Comparison of ENCODE assay signal across 1 cellular context in genomic region chr16:89167425-89167941, GRCh38.
TF ChIP-seq lines count a peak whose summit lies in the region.

No MANE protein-coding gene starts in this region.

TF ChIP-seq in HepG2, 621 proteins besides CTCF, POLR2A, EP300 and RAD21 (continued from another document and continues in another):
- TF ChIP-seq GMEB2 (CRISPR knock-in tag; IDR thresholded peaks at IDR 0.05; ENCODE audit: low read depth) (no peak), ZFP62 (CRISPR knock-in tag; IDR thresholded peaks at IDR 0.05) (no peak), ZNF136 (CRISPR knock-in tag; IDR thresholded peaks at IDR 0.05; ENCODE audit: low read depth) (no peak), IRF2 (CRISPR knock-in tag; IDR thresholded peaks at IDR 0.05) (peak; percentile 77), MTF1 (CRISPR knock-in tag; IDR thresholded peaks at IDR 0.05) (no peak), POLR2AphosphoS2 (IDR thresholded peaks at IDR 0.05; ENCODE audit: low read depth, low read length) (no peak), ISX (CRISPR knock-in tag; conservative IDR thresholded peaks at IDR 0.05) (no peak), GABPB1 (CRISPR knock-in tag; IDR thresholded peaks at IDR 0.05) (peak; percentile 85), SPEN (CRISPR knock-in tag; IDR thresholded peaks at IDR 0.05; ENCODE audit: low read depth) (peak; percentile 91), ZNF207 (IDR thresholded peaks at IDR 0.05; ENCODE audit: borderline replicate concordance) (no peak), BCL6 (CRISPR knock-in tag; IDR thresholded peaks at IDR 0.05) (peak; percentile 58), ZBTB3 (CRISPR knock-in tag; IDR thresholded peaks at IDR 0.05; ENCODE audit: borderline replicate concordance, low read depth) (no peak), MIER2 (CRISPR knock-in tag; IDR thresholded peaks at IDR 0.05) (peak; percentile 71; the same call in 1 of the 2 replicates), ZNF782 (CRISPR knock-in tag; IDR thresholded peaks at IDR 0.05; ENCODE audit: borderline replicate concordance) (peak; percentile 89; the same call in 1 of the 2 replicates), ZNF607 (CRISPR knock-in tag; IDR thresholded peaks at IDR 0.05; ENCODE audit: borderline replicate concordance) (peak; percentile 88), ATF5 (CRISPR knock-in tag; IDR thresholded peaks at IDR 0.05; ENCODE audit: low read depth) (no peak), ZNF501 (CRISPR knock-in tag; IDR thresholded peaks at IDR 0.05) (peak; percentile 92), CENPBD1 (CRISPR knock-in tag; IDR thresholded peaks at IDR 0.05; ENCODE audit: borderline replicate concordance, low read depth) (no peak), CEBPG (CRISPR knock-in tag; IDR thresholded peaks at IDR 0.05) (peak; percentile 66), HNRNPUL1 (IDR thresholded peaks at IDR 0.05; ENCODE audit: low read depth, low read length) (no peak), ZIK1 (CRISPR knock-in tag; IDR thresholded peaks at IDR 0.05; ENCODE audit: borderline replicate concordance, low read depth) (peak; percentile 65; the same call in 1 of the 2 replicates), ZNF317 (CRISPR knock-in tag; IDR thresholded peaks at IDR 0.05) (peak; percentile 55; the same call in 1 of the 2 replicates), ZNF614 (CRISPR knock-in tag; IDR thresholded peaks at IDR 0.05; ENCODE audit: borderline replicate concordance) (peak; percentile 94; the same call in 1 of the 2 replicates), FOXA1 (IDR thresholded peaks at IDR 0.05) (no peak), FOXA1 (CRISPR knock-in tag; IDR thresholded peaks at IDR 0.05) (peak; percentile 54), SRF (IDR thresholded peaks at IDR 0.05; ENCODE audit: low read depth, low read length) (no peak), ZNF709 (CRISPR knock-in tag; IDR thresholded peaks at IDR 0.05) (peak; percentile 70; the same call in 1 of the 2 replicates), ATAD3A (CRISPR knock-in tag; IDR thresholded peaks at IDR 0.05) (no peak), ZNF597 (CRISPR knock-in tag; IDR thresholded peaks at IDR 0.05) (no peak), SMAD9 (CRISPR knock-in tag; IDR thresholded peaks at IDR 0.05) (no peak), KMT2A (CRISPR knock-in tag; IDR thresholded peaks at IDR 0.05) (peak; percentile 60), EHMT2 (IDR thresholded peaks at IDR 0.05; ENCODE audit: borderline replicate concordance, low read depth, low read length) (no peak), NAIF1 (CRISPR knock-in tag; IDR thresholded peaks at IDR 0.05; ENCODE audit: borderline replicate concordance) (no peak), NCOA5 (CRISPR knock-in tag; IDR thresholded peaks at IDR 0.05) (no peak), ZNF441 (CRISPR knock-in tag; IDR thresholded peaks at IDR 0.05; ENCODE audit: borderline replicate concordance) (no peak), AGO1 (IDR thresholded peaks at IDR 0.05; ENCODE audit: low read depth, low read length, poor library complexity, severe bottlenecking) (no peak), FOXP1 (IDR thresholded peaks at IDR 0.05) (no peak), FOXP1 (CRISPR knock-in tag; IDR thresholded peaks at IDR 0.05) (no peak)
- TF ChIP-seq, protein P1, sequence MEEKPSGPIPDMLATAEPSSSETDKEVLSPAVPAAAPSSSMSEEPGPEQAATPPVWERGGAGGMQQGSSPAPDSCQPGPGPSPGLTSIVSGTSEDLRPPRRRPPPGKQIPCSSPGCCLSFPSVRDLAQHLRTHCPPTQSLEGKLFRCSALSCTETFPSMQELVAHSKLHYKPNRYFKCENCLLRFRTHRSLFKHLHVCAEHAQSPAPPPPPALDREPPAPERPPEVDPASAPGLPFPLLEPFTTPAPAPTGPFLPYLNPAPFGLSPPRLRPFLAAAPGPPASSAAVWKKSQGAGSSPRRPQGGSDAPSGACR (CRISPR knock-in tag; IDR thresholded peaks at IDR 0.05): peak; percentile 69; the same call in 1 of the 2 replicates
- TF ChIP-seq, protein P2, sequence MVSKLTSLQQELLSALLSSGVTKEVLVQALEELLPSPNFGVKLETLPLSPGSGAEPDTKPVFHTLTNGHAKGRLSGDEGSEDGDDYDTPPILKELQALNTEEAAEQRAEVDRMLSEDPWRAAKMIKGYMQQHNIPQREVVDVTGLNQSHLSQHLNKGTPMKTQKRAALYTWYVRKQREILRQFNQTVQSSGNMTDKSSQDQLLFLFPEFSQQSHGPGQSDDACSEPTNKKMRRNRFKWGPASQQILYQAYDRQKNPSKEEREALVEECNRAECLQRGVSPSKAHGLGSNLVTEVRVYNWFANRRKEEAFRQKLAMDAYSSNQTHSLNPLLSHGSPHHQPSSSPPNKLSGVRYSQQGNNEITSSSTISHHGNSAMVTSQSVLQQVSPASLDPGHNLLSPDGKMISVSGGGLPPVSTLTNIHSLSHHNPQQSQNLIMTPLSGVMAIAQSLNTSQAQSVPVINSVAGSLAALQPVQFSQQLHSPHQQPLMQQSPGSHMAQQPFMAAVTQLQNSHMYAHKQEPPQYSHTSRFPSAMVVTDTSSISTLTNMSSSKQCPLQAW (CRISPR knock-in tag; IDR thresholded peaks at IDR 0.05): peak; percentile 91
- TF ChIP-seq, protein P3, sequence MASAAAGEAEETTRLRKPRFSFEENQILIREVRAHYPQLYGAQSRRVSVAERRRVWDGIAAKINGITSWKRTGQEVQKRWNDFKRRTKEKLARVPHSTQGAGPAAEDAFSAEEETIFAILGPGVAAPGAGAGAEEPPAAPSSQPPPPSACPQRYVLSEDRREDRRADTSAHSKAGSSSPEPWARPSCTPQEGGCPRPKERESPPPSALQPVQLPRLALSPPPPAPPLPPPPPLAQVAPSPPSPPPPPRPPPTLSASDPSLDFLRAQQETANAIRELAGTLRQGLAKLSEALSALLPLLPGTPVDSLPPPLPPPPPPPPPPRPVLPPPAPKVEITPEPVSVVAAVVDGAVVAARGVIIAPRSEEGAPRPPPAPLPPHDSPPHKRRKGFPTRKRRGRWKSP (CRISPR knock-in tag; IDR thresholded peaks at IDR 0.05): no peak
- TF ChIP-seq, protein P4, sequence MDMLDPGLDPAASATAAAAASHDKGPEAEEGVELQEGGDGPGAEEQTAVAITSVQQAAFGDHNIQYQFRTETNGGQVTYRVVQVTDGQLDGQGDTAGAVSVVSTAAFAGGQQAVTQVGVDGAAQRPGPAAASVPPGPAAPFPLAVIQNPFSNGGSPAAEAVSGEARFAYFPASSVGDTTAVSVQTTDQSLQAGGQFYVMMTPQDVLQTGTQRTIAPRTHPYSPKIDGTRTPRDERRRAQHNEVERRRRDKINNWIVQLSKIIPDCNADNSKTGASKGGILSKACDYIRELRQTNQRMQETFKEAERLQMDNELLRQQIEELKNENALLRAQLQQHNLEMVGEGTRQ (IDR thresholded peaks at IDR 0.05; ENCODE audit: low read depth, low read length): no peak
- TF ChIP-seq, protein P4 (CRISPR knock-in tag; IDR thresholded peaks at IDR 0.05; ENCODE audit: borderline replicate concordance): no peak
- TF ChIP-seq, protein P5, sequence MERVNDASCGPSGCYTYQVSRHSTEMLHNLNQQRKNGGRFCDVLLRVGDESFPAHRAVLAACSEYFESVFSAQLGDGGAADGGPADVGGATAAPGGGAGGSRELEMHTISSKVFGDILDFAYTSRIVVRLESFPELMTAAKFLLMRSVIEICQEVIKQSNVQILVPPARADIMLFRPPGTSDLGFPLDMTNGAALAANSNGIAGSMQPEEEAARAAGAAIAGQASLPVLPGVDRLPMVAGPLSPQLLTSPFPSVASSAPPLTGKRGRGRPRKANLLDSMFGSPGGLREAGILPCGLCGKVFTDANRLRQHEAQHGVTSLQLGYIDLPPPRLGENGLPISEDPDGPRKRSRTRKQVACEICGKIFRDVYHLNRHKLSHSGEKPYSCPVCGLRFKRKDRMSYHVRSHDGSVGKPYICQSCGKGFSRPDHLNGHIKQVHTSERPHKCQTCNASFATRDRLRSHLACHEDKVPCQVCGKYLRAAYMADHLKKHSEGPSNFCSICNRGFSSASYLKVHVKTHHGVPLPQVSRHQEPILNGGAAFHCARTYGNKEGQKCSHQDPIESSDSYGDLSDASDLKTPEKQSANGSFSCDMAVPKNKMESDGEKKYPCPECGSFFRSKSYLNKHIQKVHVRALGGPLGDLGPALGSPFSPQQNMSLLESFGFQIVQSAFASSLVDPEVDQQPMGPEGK (CRISPR knock-in tag; IDR thresholded peaks at IDR 0.05): peak; percentile 93
- TF ChIP-seq, protein P6, sequence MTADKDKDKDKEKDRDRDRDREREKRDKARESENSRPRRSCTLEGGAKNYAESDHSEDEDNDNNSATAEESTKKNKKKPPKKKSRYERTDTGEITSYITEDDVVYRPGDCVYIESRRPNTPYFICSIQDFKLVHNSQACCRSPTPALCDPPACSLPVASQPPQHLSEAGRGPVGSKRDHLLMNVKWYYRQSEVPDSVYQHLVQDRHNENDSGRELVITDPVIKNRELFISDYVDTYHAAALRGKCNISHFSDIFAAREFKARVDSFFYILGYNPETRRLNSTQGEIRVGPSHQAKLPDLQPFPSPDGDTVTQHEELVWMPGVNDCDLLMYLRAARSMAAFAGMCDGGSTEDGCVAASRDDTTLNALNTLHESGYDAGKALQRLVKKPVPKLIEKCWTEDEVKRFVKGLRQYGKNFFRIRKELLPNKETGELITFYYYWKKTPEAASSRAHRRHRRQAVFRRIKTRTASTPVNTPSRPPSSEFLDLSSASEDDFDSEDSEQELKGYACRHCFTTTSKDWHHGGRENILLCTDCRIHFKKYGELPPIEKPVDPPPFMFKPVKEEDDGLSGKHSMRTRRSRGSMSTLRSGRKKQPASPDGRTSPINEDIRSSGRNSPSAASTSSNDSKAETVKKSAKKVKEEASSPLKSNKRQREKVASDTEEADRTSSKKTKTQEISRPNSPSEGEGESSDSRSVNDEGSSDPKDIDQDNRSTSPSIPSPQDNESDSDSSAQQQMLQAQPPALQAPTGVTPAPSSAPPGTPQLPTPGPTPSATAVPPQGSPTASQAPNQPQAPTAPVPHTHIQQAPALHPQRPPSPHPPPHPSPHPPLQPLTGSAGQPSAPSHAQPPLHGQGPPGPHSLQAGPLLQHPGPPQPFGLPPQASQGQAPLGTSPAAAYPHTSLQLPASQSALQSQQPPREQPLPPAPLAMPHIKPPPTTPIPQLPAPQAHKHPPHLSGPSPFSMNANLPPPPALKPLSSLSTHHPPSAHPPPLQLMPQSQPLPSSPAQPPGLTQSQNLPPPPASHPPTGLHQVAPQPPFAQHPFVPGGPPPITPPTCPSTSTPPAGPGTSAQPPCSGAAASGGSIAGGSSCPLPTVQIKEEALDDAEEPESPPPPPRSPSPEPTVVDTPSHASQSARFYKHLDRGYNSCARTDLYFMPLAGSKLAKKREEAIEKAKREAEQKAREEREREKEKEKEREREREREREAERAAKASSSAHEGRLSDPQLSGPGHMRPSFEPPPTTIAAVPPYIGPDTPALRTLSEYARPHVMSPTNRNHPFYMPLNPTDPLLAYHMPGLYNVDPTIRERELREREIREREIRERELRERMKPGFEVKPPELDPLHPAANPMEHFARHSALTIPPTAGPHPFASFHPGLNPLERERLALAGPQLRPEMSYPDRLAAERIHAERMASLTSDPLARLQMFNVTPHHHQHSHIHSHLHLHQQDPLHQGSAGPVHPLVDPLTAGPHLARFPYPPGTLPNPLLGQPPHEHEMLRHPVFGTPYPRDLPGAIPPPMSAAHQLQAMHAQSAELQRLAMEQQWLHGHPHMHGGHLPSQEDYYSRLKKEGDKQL (CRISPR knock-in tag; IDR thresholded peaks at IDR 0.05; ENCODE audit: low read depth): 0 out of 2 replicates have a peak, but pooled peaks have one; percentile 50
- TF ChIP-seq, protein P7, sequence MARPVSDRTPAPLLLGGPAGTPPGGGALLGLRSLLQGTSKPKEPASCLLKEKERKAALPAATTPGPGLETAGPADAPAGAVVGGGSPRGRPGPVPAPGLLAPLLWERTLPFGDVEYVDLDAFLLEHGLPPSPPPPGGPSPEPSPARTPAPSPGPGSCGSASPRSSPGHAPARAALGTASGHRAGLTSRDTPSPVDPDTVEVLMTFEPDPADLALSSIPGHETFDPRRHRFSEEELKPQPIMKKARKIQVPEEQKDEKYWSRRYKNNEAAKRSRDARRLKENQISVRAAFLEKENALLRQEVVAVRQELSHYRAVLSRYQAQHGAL (CRISPR knock-in tag; IDR thresholded peaks at IDR 0.05; ENCODE audit: not compliant biosample characterization): no peak
- TF ChIP-seq, protein P8, sequence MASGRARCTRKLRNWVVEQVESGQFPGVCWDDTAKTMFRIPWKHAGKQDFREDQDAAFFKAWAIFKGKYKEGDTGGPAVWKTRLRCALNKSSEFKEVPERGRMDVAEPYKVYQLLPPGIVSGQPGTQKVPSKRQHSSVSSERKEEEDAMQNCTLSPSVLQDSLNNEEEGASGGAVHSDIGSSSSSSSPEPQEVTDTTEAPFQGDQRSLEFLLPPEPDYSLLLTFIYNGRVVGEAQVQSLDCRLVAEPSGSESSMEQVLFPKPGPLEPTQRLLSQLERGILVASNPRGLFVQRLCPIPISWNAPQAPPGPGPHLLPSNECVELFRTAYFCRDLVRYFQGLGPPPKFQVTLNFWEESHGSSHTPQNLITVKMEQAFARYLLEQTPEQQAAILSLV (CRISPR knock-in tag; IDR thresholded peaks at IDR 0.05; ENCODE audit: borderline replicate concordance): peak; percentile 92; the same call in 1 of the 2 replicates
